Comparison of ENCODE assay signal across 24 cellular contexts in genomic region chr1:112363636-112364035, GRCh38.
"Had no signal": no experiment of that assay in that cellular context is flagged by ENCODE, and none has a peak within 500 bp of the region (broad histone marks: within the 10 kb centered on the region; RNA-seq: fewer than 3 reads in every experiment).

No MANE protein-coding gene starts in this region.

- H3K4me3 ChIP-seq: pancreas, prostate gland, right lobe of liver, sigmoid colon, stomach, thoracic aorta, thyroid gland, tibial nerve, upper lobe of right lung, uterus had no signal

- H3K27me3 ChIP-seq: pancreas, right lobe of liver, sigmoid colon, thyroid gland, upper lobe of right lung, uterus had no signal

- H3K36me3 ChIP-seq: neutrophil, pancreas, prostate gland, right lobe of liver, sigmoid colon, stomach, thoracic aorta, thyroid gland, tibial nerve, upper lobe of right lung, uterus had no signal

- H3K9me3 ChIP-seq: neutrophil, pancreas, prostate gland, right lobe of liver, sigmoid colon, stomach, thoracic aorta, thyroid gland, tibial nerve, upper lobe of right lung, uterus had no signal

- FAIRE-seq: pancreas, small intestine had no signal

- DNase-seq: naive thymus-derived CD8-positive, alpha-beta T cell; nephron progenitor cell; nucleus accumbens; pancreas; right cardiac atrium; right lobe of liver; sigmoid colon; small intestine; stimulated activated CD4-positive, alpha-beta T cell treated with anti-CD3 and anti-CD28 coated beads, Interleukin-15, amount 100 ng/mL, for 24 hours; stimulated activated CD4-positive, alpha-beta T cell treated with anti-CD3 and anti-CD28 coated beads, Interleukin-2, amount 100 ng/mL, for 24 hours; stimulated activated CD4-positive, alpha-beta T cell treated with anti-CD3 and anti-CD28 coated beads, Interleukin-2, amount 100 ng/mL, for 48 hours; stimulated activated CD4-positive, alpha-beta T cell treated with anti-CD3 and anti-CD28 coated beads, Interleukin-4, amount 100 ng/mL, for 24 hours; stimulated activated naive B cell treated with anti-CD40 and anti-IgM and Interleukin-4, amounts not matched to agents 10 μg/mL and 1 μg/mL and 100 μg/mL, for 72 hours; stimulated activated naive CD4-positive, alpha-beta T cell treated with Interleukin-2 at 50 U/mL for 16 hours; stomach; thyroid gland; upper lobe of right lung; uterus had no signal

- ATAC-seq: naive thymus-derived CD8-positive, alpha-beta T cell; natural killer cell treated with Interleukin-12 subunit alpha and Interleukin-12 subunit beta and Interleukin-15 and Interleukin-18, amount 100 ng/mL, for 72 hours; pancreas; right cardiac atrium; right lobe of liver; stimulated activated effector memory CD8-positive, alpha-beta T cell treated with anti-CD3 and anti-CD28 coated beads, Interleukin-12 subunit alpha, Interleukin-12 subunit beta, amount 100 ng/mL, for 72 hours; stimulated activated naive B cell treated with anti-CD40 and anti-IgM and Interleukin-4, amounts not matched to agents 10 μg/mL and 1 μg/mL and 100 μg/mL, for 72 hours; upper lobe of right lung had no signal

- H3K27ac ChIP-seq: neutrophil, pancreas, prostate gland, right lobe of liver, sigmoid colon, stomach, thoracic aorta, thyroid gland, tibial nerve, upper lobe of right lung, uterus had no signal

- H3K4me1 ChIP-seq: pancreas, uterus had no signal
